Comparison of ENCODE assay signal across 9 cellular contexts in the genomic region with DNA sequence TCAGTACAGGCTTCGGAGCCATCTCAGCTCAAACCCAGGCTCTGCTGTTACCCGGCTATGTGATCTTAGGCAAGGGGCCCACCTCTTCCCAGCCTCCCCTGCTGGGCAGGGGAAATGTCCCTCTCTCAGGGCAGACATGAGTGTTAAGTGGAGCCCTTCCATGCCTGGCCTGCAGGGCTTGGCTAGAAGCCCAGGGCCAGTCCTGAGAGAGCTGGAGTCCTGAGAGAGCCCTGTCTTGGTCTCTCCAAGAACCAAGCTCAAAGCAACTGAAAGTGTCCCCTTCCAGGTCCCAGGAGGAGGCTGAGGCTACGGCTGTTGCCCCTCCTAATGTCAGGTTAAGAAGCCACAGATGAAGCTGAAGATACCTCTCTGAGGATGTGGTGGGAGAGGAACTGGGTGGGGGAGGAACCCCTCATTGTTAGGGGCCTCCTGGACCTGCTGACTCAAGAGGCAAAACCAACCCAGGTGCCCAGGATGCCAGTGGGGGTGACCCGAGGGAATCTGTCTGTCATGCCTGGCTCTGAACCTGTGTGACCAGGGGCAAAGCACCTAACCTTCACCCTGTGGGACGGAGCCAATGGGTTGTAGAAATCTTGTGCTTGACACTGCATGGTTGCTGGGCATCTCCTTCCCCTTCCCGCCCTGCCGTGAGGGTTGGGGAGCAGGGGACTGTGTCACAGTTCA.
DNase-seq lines count a peak whose midpoint lies in the region; ATAC-seq and TF ChIP-seq lines count a peak whose summit lies in the region.
"Had no signal": no experiment of that assay in that cellular context is flagged by ENCODE, and none has a peak within 500 bp of the region (broad histone marks: within the 10 kb centered on the region; RNA-seq: fewer than 3 reads in every experiment).

No MANE protein-coding gene starts in this region.

- no peak overlapping the region for H3K4me3 ChIP-seq in foreskin fibroblast (ENCODE audit: low read depth in 1 of 2, low read length in 2 of 2)

- ATAC-seq in SK-N-SH treated with all-trans-retinoic acid at 6 μM for 48 hours (peak; percentile 70), GM19467 (IDR thresholded peaks at IDR 0.05; ENCODE audit: unreplicated experiment) (no peak)

- TF ChIP-seq CTCF in foreskin fibroblast (IDR thresholded peaks at IDR 0.05; ENCODE audit: low read depth, low read length), result no peak

- DNase-seq in GM04504 (ENCODE audit: low read depth) (peak; percentile 32), foreskin fibroblast (peak; percentile 47 to 74), smooth muscle cell of the brain vasculature (ENCODE audit: low read depth, low spot score) (peak; percentile 78), NCI-H2171 (lab: John Stamatoyannopoulos, UW) (no peak), NCI-H524 treated with DMSO at 0.1 percent for 48 hours (lab: John Stamatoyannopoulos, UW) (no peak)
- DNase-seq: activated naive CD4-positive, alpha-beta T cell treated with anti-CD3 and anti-CD28 coated beads for 36 hours; glutamatergic neuron had no signal

TF ChIP-seq in SK-N-SH treated with all-trans-retinoic acid at 6 μM for 48 hours, 23 proteins besides CTCF, POLR2A, EP300 and RAD21:
- TF ChIP-seq ZFP3 (CRISPR knock-in tag; IDR thresholded peaks at IDR 0.05) (no peak), GLIS3 (CRISPR knock-in tag; IDR thresholded peaks at IDR 0.05) (no peak), ZNF8 (CRISPR knock-in tag; IDR thresholded peaks at IDR 0.05) (no peak), ZNF565 (CRISPR knock-in tag; conservative IDR thresholded peaks at IDR 0.05; ENCODE audit: low read depth) (no peak), ISL1 (CRISPR knock-in tag; IDR thresholded peaks at IDR 0.05) (no peak), ZFP30 (CRISPR knock-in tag; IDR thresholded peaks at IDR 0.05) (no peak), POU6F1 (CRISPR knock-in tag; IDR thresholded peaks at IDR 0.05; ENCODE audit: borderline replicate concordance, low read depth) (no peak), SNAI2 (CRISPR knock-in tag; IDR thresholded peaks at IDR 0.05) (no peak), OSR1 (CRISPR knock-in tag; IDR thresholded peaks at IDR 0.05) (no peak), ESRRG (CRISPR knock-in tag; IDR thresholded peaks at IDR 0.05) (no peak), PPARA (CRISPR knock-in tag; IDR thresholded peaks at IDR 0.05; ENCODE audit: borderline replicate concordance) (no peak), CSRNP3 (CRISPR knock-in tag; IDR thresholded peaks at IDR 0.05) (no peak), TSHZ2 (CRISPR knock-in tag; IDR thresholded peaks at IDR 0.05) (no peak), ZC3H10 (CRISPR knock-in tag; IDR thresholded peaks at IDR 0.05) (no peak), ZNF70 (CRISPR knock-in tag; IDR thresholded peaks at IDR 0.05) (no peak), TCF4 (CRISPR knock-in tag; IDR thresholded peaks at IDR 0.05; ENCODE audit: borderline replicate concordance) (no peak), BACH2 (CRISPR knock-in tag; IDR thresholded peaks at IDR 0.05; ENCODE audit: borderline replicate concordance) (no peak), TOX (CRISPR knock-in tag; IDR thresholded peaks at IDR 0.05; ENCODE audit: borderline replicate concordance) (no peak)
- TF ChIP-seq, protein P1, sequence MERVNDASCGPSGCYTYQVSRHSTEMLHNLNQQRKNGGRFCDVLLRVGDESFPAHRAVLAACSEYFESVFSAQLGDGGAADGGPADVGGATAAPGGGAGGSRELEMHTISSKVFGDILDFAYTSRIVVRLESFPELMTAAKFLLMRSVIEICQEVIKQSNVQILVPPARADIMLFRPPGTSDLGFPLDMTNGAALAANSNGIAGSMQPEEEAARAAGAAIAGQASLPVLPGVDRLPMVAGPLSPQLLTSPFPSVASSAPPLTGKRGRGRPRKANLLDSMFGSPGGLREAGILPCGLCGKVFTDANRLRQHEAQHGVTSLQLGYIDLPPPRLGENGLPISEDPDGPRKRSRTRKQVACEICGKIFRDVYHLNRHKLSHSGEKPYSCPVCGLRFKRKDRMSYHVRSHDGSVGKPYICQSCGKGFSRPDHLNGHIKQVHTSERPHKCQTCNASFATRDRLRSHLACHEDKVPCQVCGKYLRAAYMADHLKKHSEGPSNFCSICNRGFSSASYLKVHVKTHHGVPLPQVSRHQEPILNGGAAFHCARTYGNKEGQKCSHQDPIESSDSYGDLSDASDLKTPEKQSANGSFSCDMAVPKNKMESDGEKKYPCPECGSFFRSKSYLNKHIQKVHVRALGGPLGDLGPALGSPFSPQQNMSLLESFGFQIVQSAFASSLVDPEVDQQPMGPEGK (CRISPR knock-in tag; IDR thresholded peaks at IDR 0.05; ENCODE audit: borderline replicate concordance), result no peak

Comparison
In these comparisons a context has a peak if more than half of its experiments do, and no peak if none do; other contexts are left out.
1. DNase-seq: peak in GM04504 (single experiment), foreskin fibroblast (2 of 2) and smooth muscle cell of the brain vasculature (single experiment); none in NCI-H2171 (single experiment) and NCI-H524 treated with DMSO at 0.1 percent for 48 hours (single experiment).